ENCODE assay signal across 12 cellular contexts in the genomic region with DNA sequence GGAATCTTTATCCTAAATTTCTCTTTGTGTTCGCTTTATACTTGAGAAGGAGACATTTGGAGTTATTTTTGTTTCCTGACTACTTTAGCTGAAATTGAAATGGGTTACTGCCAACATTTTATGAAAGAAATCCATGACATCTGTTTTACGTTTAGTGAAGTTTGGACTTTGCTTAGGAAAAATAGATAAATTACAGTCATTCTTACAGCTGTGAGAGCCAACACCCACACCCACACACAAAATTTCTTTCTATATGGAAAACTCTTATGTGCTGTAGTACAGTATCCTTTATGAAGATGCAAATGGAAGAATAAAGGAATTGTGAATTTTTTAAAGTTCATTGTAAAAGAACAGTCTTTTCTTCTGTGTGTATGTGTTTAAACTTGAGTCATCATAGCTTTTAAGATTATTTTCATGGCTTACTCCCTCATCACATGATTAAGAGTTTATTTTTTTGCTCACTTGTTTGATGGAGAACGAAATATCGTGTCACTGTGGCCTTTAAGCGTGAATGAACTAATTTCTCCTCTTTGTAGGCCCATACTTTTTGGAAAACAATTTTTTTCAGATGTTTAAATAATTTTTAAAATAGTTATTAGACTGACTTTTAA. TPM values are rescaled to one million over a fixed set of nuclear protein-coding genes. Genes with fewer than 3 reads are reported as not detected.
DNase-seq lines count a peak whose midpoint lies in the region; ATAC-seq and TF ChIP-seq lines count a peak whose summit lies in the region.
"Had no signal": no experiment of that assay in that cellular context is flagged by ENCODE, and none has a peak within 500 bp of the region (broad histone marks: within the 10 kb centered on the region; RNA-seq: fewer than 3 reads in every experiment).

No MANE protein-coding gene starts in this region.

- H3K4me3 Mint-ChIP-seq in activated T-helper 17 cell treated with anti-CD3 and anti-CD28 coated beads, Interleukin-2, amount 50 U/mL, for 72 hours: no peak overlapping the region

- no peak for TF ChIP-seq CTCF in fibroblast of pulmonary artery (IDR thresholded peaks at IDR 0.05; ENCODE audit: low read length, missing control alignments)
- no peak for TF ChIP-seq CTCF in tibial artery (IDR thresholded peaks at IDR 0.05)

- peaks cover 0 to 15% (median 6%) of the 10 kb centered on the region in 4 donors for H3K4me1 ChIP-seq in tibial artery

- H3K36me3 Mint-ChIP-seq in activated T-helper 17 cell treated with anti-CD3 and anti-CD28 coated beads, Interleukin-2, amount 50 U/mL, for 72 hours (ENCODE audit: low read depth): peaks cover 31% of the 10 kb centered on the region

- no peaks in the 10 kb centered on the region for H3K27me3 ChIP-seq in tibial artery
- H3K27me3 ChIP-seq: brain microvascular endothelial cell had no signal

- H3K4me3 ChIP-seq in SK-N-MC (peak overlapping the region; percentile 69), fibroblast of pulmonary artery (replicated peaks; ENCODE audit: low read depth, low read length) (no peak overlapping the region), tibial artery (no peak overlapping the region)

- ATAC-seq in GM18498 (IDR thresholded peaks at IDR 0.05; ENCODE audit: unreplicated experiment): no peak
- no peak for ATAC-seq in activated T-helper 17 cell treated with anti-CD3 and anti-CD28 coated beads, Interleukin-2, amount 50 U/mL, for 72 hours (replicated peaks)
- ATAC-seq: HepG2 had no signal

- H3K36me3 ChIP-seq in SK-N-MC (ENCODE audit: insufficient read depth, low read length): peaks cover 14% of the 10 kb centered on the region
- peaks cover 0 to 3% (median 0%) of the 10 kb centered on the region in 3 donors for H3K36me3 ChIP-seq in tibial artery
- H3K36me3 ChIP-seq: brain microvascular endothelial cell had no signal

- no peaks in the 10 kb centered on the region for H3K9me3 Mint-ChIP-seq in activated T-helper 17 cell treated with anti-CD3 and anti-CD28 coated beads, Interleukin-2, amount 50 U/mL, for 72 hours

- peak; percentile 48 for DNase-seq in SK-N-MC (ENCODE audit: low read depth, low spot score)
- peak; percentile 62 for DNase-seq in fibroblast of pulmonary artery (ENCODE audit: low read depth)
- DNase-seq in myocyte (ENCODE audit: low read depth): peak; percentile 41
- no peak for DNase-seq in tibial artery
- no peak for DNase-seq in NCI-H446 treated with DMSO at 0.1 percent for 48 hours (lab: John Stamatoyannopoulos, UW)
- DNase-seq: brain microvascular endothelial cell, GOT3, NCI-H1105 treated with DMSO at 0.1 percent for 48 hours, NCI-H748 treated with DMSO at 0.1 percent for 48 hours had no signal

- H3K9me3 ChIP-seq in SK-N-MC (ENCODE audit: low read depth, low read length) (no peaks in the 10 kb centered on the region), tibial artery (peaks cover 0 to 6% (median 4%) of the 10 kb centered on the region in 3 donors)

- no peak overlapping the region for H3K27ac Mint-ChIP-seq in activated T-helper 17 cell treated with anti-CD3 and anti-CD28 coated beads, Interleukin-2, amount 50 U/mL, for 72 hours

- peak overlapping the region; percentile 69 for H3K9ac ChIP-seq in SK-N-MC (ENCODE audit: insufficient read length)

- H3K27ac ChIP-seq in SK-N-MC: peak overlapping the region; percentile 99
- H3K27ac ChIP-seq in tibial artery: peak overlapping the region; percentile 67 to 75
- H3K27ac ChIP-seq: brain microvascular endothelial cell had no signal

- intact Hi-C loops in tibial artery (cut with DNase I; ENCODE audit: low total_unique reads): no loop called here

- no peaks in the 10 kb centered on the region for H3K27me3 Mint-ChIP-seq in activated T-helper 17 cell treated with anti-CD3 and anti-CD28 coated beads, Interleukin-2, amount 50 U/mL, for 72 hours

- no peaks in the 10 kb centered on the region for H3K4me1 Mint-ChIP-seq in activated T-helper 17 cell treated with anti-CD3 and anti-CD28 coated beads, Interleukin-2, amount 50 U/mL, for 72 hours

RNA-seq across cellular contexts. Expression of a gene that starts 24.5 kb away (rescaled TPM):
- 8.4 and 13.1 TPM in 2 replicates for total RNA-seq in myocyte
- polyA plus RNA-seq in myocyte (2012): 3.6 TPM
- 10 to 100 TPM; 19.3 to 31.5 TPM for total RNA-seq in activated T-helper 17 cell treated with anti-CD3 and anti-CD28 coated beads, Interleukin-2, amount 50 U/mL, for 72 hours

RNA-seq across cellular contexts. Expression of a gene that starts 25.1 kb away (rescaled TPM):
- total RNA-seq in myocyte: 25.2 and 27.1 TPM in 2 replicates
- polyA plus RNA-seq in myocyte (2012): 11.2 TPM
- total RNA-seq in activated T-helper 17 cell treated with anti-CD3 and anti-CD28 coated beads, Interleukin-2, amount 50 U/mL, for 72 hours: 10 to 100 TPM; 62.3 to 62.7 TPM

RNA-seq across cellular contexts. Expression of a gene that starts 54.1 kb away (rescaled TPM):
- not detected in 2 replicates for total RNA-seq in myocyte
- 0.13 TPM for polyA plus RNA-seq in myocyte (2012)
- total RNA-seq in activated T-helper 17 cell treated with anti-CD3 and anti-CD28 coated beads, Interleukin-2, amount 50 U/mL, for 72 hours: under 1 TPM in 1 of 2 donors, not detected in 1; 0.30 TPM
- total RNA-seq: HepG2 had no signal
- polyA plus RNA-seq: HepG2 had no signal

RNA-seq across cellular contexts. Expression of a gene that starts 56.7 kb away (rescaled TPM):
- total RNA-seq in myocyte: 234 and 238 TPM in 2 replicates
- polyA plus RNA-seq in myocyte (2012): 152 TPM
- 100 to 1,000 TPM; 130 to 206 TPM for total RNA-seq in activated T-helper 17 cell treated with anti-CD3 and anti-CD28 coated beads, Interleukin-2, amount 50 U/mL, for 72 hours

Comparison
In these comparisons a context has a peak if more than half of its experiments do, and no peak if none do; other contexts are left out.
1. DNase-seq: peak in SK-N-MC (single experiment), fibroblast of pulmonary artery (single experiment) and myocyte (single experiment); none in tibial artery (0 of 2) and NCI-H446 treated with DMSO at 0.1 percent for 48 hours (single experiment).